In genomic region chr10:110834622-110835219, GRCh38 we compare ENCODE assay signal across 8 cellular contexts. TPM values are rescaled to one million over a fixed set of nuclear protein-coding genes. Genes with fewer than 3 reads are reported as not detected.
DNase-seq lines count a peak whose midpoint lies in the region; ATAC-seq and TF ChIP-seq lines count a peak whose summit lies in the region.

No MANE protein-coding gene starts in this region.

- H3K36me3 ChIP-seq in uterus, result no peaks in the 10 kb centered on the region

- DNase-seq in activated gamma-delta T cell treated with Interleukin-2 at 50 U/mL for 16 hours (peak; percentile 41), activated gamma-delta T cell (lab: John Stamatoyannopoulos, UW) (no peak), left colon (peak in 1 of 2 donors; percentile 46), uterus (peak; percentile 66 to 84), GOT3 (lab: John Stamatoyannopoulos, UW) (no peak)
- no peak for DNase-seq in activated naive CD4-positive, alpha-beta T cell treated with anti-CD3 and anti-CD28 coated beads, Interleukin-2, amount 50 U/mL, for 72 hours (ENCODE audit: low spot score in 2 of 2)

- no peak overlapping the region for H3K4me3 ChIP-seq in uterus

- H3K27ac Mint-ChIP-seq in activated naive CD4-positive, alpha-beta T cell treated with anti-CD3 and anti-CD28 coated beads, Interleukin-2, amount 50 U/mL, for 72 hours, result peak overlapping the region; percentile 54 to 88

- no peaks in the 10 kb centered on the region for H3K9me3 ChIP-seq in uterus

- H3K36me3 Mint-ChIP-seq in activated naive CD4-positive, alpha-beta T cell treated with anti-CD3 and anti-CD28 coated beads, Interleukin-2, amount 50 U/mL, for 72 hours, result no peaks in the 10 kb centered on the region

- peak overlapping the region; percentile 84 to 91 for H3K27ac ChIP-seq in uterus

- peak; percentile 3 to 68 for ATAC-seq in activated naive CD4-positive, alpha-beta T cell treated with anti-CD3 and anti-CD28 coated beads, Interleukin-2, amount 50 U/mL, for 72 hours
- peak; percentile 36 for ATAC-seq in left colon
- no peak for ATAC-seq in HG03521 (IDR thresholded peaks at IDR 0.05; ENCODE audit: unreplicated experiment)
- no peak for ATAC-seq in GM19397 (IDR thresholded peaks at IDR 0.05; ENCODE audit: unreplicated experiment)

- no peak for TF ChIP-seq CTCF in uterus (IDR thresholded peaks at IDR 0.05)

- TF ChIP-seq POLR2A in uterus (IDR thresholded peaks at IDR 0.05), result no peak

- H3K27me3 ChIP-seq in uterus, result no peaks in the 10 kb centered on the region

- intact Hi-C loops in left colon (cut with DNase I, micrococcal nuclease), result no loop called here
- intact Hi-C loops in uterus (cut with DNase I; ENCODE audit: low total_unique reads), result no loop called here

- no peaks in the 10 kb centered on the region for H3K9me3 Mint-ChIP-seq in activated naive CD4-positive, alpha-beta T cell treated with anti-CD3 and anti-CD28 coated beads, Interleukin-2, amount 50 U/mL, for 72 hours

- H3K4me1 ChIP-seq in uterus, result peaks cover 17 to 19% of the 10 kb centered on the region in 2 donors

RNA-seq across cellular contexts. Expression of gene PDCD4, which starts 37.0 kb away (rescaled TPM):
- 100 to 1,000 TPM in 1 of 2 donors, 10 to 100 TPM in 1; 94.9 to 159 TPM for total RNA-seq in activated naive CD4-positive, alpha-beta T cell treated with anti-CD3 and anti-CD28 coated beads, Interleukin-2, amount 50 U/mL, for 72 hours
- total RNA-seq in left colon (100 to 1,000 TPM; 487 to 575 TPM), uterus (100 to 1,000 TPM in 3 of 4 donors, 10 to 100 TPM in 1; 17.4 to 157 (median 138) TPM)

Comparison
In these comparisons a context has a peak if more than half of its experiments do, and no peak if none do; other contexts are left out.
1. DNase-seq: peak in activated gamma-delta T cell treated with Interleukin-2 at 50 U/mL for 16 hours (single experiment) and uterus (2 of 2); none in activated gamma-delta T cell (single experiment), activated naive CD4-positive, alpha-beta T cell treated with anti-CD3 and anti-CD28 coated beads, Interleukin-2, amount 50 U/mL, for 72 hours (0 of 2) and GOT3 (single experiment).
2. ATAC-seq: peak in activated naive CD4-positive, alpha-beta T cell treated with anti-CD3 and anti-CD28 coated beads, Interleukin-2, amount 50 U/mL, for 72 hours (2 of 2) and left colon (single experiment); none in HG03521 (single experiment) and GM19397 (single experiment).